In the genomic region with DNA sequence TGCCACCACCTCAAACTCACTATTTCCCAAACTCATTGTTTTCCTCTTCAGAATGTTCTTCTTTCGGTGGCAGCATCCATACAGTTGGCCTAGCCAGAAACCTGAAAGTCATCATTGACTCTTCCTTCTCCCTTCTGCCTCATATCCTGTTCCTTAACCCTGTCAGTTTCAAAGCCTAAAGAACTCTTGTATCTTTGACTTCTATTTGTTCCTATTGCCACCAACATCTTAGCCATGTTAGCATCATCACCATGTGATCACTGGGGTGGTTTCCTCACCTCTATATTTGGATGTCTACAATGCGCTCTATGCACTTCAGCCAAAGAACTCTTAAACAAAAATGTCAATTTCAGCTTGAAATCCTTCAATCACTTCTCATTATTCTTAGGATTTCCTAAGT, we compare ENCODE assay signal across 2 cellular contexts.
TF ChIP-seq lines count a peak whose summit lies in the region.

No MANE protein-coding gene starts in this region.

TF ChIP-seq in K562, 482 proteins besides CTCF, POLR2A, EP300 and RAD21 (continues in another document):
- TF ChIP-seq ZKSCAN1 (IDR thresholded peaks at IDR 0.05; ENCODE audit: low read depth, low read length) (no peak), SP1 (CRISPR knock-in tag; IDR thresholded peaks at IDR 0.05) (no peak), SPI1 (IDR thresholded peaks at IDR 0.05; ENCODE audit: borderline replicate concordance, low read depth, low read length) (no peak), ZNF764 (CRISPR knock-in tag; IDR thresholded peaks at IDR 0.05; ENCODE audit: low read depth) (no peak), STAG1 (CRISPR knock-in tag; IDR thresholded peaks at IDR 0.05; ENCODE audit: borderline replicate concordance) (no peak), MECOM (CRISPR knock-in tag; IDR thresholded peaks at IDR 0.05) (no peak), SLC30A9 (CRISPR knock-in tag; IDR thresholded peaks at IDR 0.05) (no peak), U2AF1 (optimal IDR thresholded peaks at IDR 0.05; ENCODE audit: low read depth, low read length) (no peak)
- TF ChIP-seq, protein P1, sequence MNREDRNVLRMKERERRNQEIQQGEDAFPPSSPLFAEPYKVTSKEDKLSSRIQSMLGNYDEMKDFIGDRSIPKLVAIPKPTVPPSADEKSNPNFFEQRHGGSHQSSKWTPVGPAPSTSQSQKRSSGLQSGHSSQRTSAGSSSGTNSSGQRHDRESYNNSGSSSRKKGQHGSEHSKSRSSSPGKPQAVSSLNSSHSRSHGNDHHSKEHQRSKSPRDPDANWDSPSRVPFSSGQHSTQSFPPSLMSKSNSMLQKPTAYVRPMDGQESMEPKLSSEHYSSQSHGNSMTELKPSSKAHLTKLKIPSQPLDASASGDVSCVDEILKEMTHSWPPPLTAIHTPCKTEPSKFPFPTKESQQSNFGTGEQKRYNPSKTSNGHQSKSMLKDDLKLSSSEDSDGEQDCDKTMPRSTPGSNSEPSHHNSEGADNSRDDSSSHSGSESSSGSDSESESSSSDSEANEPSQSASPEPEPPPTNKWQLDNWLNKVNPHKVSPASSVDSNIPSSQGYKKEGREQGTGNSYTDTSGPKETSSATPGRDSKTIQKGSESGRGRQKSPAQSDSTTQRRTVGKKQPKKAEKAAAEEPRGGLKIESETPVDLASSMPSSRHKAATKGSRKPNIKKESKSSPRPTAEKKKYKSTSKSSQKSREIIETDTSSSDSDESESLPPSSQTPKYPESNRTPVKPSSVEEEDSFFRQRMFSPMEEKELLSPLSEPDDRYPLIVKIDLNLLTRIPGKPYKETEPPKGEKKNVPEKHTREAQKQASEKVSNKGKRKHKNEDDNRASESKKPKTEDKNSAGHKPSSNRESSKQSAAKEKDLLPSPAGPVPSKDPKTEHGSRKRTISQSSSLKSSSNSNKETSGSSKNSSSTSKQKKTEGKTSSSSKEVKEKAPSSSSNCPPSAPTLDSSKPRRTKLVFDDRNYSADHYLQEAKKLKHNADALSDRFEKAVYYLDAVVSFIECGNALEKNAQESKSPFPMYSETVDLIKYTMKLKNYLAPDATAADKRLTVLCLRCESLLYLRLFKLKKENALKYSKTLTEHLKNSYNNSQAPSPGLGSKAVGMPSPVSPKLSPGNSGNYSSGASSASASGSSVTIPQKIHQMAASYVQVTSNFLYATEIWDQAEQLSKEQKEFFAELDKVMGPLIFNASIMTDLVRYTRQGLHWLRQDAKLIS (CRISPR knock-in tag; IDR thresholded peaks at IDR 0.05), result no peak

TF ChIP-seq in WTC11, 78 proteins besides CTCF, POLR2A, EP300 and RAD21:
- TF ChIP-seq, protein P2, sequence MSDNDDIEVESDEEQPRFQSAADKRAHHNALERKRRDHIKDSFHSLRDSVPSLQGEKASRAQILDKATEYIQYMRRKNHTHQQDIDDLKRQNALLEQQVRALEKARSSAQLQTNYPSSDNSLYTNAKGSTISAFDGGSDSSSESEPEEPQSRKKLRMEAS (CRISPR knock-in tag; IDR thresholded peaks at IDR 0.05), result no peak
- TF ChIP-seq CBFB (CRISPR knock-in tag; IDR thresholded peaks at IDR 0.05; ENCODE audit: low read depth), result no peak
- TF ChIP-seq TCF7 (CRISPR knock-in tag; IDR thresholded peaks at IDR 0.05; ENCODE audit: low read depth), result no peak
